2 cellular contexts compared by ENCODE assay signal in the genomic region with DNA sequence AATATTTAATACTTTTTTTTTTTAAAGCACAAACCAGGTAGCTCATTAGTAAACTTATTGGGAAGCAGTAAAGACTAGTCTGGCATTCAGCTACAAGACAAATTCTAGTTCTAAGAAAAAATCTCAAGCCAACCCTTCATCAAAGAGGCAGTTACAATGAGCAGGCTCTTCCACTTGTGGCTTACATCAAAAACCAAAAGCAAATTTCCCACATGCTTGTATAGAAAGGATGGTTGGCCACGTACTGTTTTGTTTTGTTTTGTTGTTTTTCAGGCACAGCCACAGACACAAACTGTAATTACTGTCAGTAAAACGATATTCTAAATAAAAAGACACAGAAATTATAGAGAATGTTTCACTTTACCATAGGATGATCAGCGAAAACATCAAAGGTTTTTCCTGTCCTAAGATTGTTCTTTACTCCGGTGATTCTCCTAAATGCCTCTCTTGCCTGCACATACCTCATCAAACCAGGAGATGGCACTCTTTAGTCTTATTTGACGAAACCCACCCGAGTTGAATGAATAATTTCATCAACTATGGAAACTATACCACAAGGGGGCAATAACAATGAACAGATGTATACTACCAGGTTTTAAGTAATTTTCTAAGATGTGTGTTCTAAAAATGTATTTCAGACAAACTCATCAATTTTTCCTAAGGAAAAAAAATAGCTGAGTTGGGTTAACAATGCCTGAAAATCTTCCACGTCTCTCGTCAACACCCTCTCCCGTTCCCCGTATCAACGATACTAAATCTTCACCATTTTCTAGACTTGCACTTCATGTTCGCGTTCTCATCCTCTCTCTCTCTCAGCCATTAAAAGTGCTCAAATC.
TF ChIP-seq lines count a peak whose summit lies in the region.

No MANE protein-coding gene starts in this region.

TF ChIP-seq in GM23338, 12 proteins besides CTCF, POLR2A, EP300 and RAD21 (continued from another document):
- TF ChIP-seq, protein P1, sequence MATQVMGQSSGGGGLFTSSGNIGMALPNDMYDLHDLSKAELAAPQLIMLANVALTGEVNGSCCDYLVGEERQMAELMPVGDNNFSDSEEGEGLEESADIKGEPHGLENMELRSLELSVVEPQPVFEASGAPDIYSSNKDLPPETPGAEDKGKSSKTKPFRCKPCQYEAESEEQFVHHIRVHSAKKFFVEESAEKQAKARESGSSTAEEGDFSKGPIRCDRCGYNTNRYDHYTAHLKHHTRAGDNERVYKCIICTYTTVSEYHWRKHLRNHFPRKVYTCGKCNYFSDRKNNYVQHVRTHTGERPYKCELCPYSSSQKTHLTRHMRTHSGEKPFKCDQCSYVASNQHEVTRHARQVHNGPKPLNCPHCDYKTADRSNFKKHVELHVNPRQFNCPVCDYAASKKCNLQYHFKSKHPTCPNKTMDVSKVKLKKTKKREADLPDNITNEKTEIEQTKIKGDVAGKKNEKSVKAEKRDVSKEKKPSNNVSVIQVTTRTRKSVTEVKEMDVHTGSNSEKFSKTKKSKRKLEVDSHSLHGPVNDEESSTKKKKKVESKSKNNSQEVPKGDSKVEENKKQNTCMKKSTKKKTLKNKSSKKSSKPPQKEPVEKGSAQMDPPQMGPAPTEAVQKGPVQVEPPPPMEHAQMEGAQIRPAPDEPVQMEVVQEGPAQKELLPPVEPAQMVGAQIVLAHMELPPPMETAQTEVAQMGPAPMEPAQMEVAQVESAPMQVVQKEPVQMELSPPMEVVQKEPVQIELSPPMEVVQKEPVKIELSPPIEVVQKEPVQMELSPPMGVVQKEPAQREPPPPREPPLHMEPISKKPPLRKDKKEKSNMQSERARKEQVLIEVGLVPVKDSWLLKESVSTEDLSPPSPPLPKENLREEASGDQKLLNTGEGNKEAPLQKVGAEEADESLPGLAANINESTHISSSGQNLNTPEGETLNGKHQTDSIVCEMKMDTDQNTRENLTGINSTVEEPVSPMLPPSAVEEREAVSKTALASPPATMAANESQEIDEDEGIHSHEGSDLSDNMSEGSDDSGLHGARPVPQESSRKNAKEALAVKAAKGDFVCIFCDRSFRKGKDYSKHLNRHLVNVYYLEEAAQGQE (IDR thresholded peaks at IDR 0.05; ENCODE audit: unreplicated experiment) = no peak
- no peak for TF ChIP-seq JUNB (IDR thresholded peaks at IDR 0.05; ENCODE audit: unreplicated experiment)
- no peak for TF ChIP-seq ETS1 (IDR thresholded peaks at IDR 0.05)
- no peak for TF ChIP-seq EZH2 (IDR thresholded peaks at IDR 0.05; ENCODE audit: low read depth, unreplicated experiment)
- TF ChIP-seq STAT1 (IDR thresholded peaks at IDR 0.05; ENCODE audit: unreplicated experiment) = no peak

TF ChIP-seq in K562, 482 proteins besides CTCF, POLR2A, EP300 and RAD21 (continued from another document):
- TF ChIP-seq ZNF592 (IDR thresholded peaks at IDR 0.05) (0 out of 2 replicates have a peak, but pooled peaks have one; percentile 27), KLF16 (IDR thresholded peaks at IDR 0.05) (0 out of 2 replicates have a peak, but pooled peaks have one; percentile 33), ARNT (IDR thresholded peaks at IDR 0.05) (0 out of 4 replicates have a peak, but pooled peaks of 1 of the 2 experiments have one; percentile 74), DEAF1 (CRISPR knock-in tag; IDR thresholded peaks at IDR 0.05) (peak; percentile 99)
